ENCODE assay signal across 9 cellular contexts in the genomic region with DNA sequence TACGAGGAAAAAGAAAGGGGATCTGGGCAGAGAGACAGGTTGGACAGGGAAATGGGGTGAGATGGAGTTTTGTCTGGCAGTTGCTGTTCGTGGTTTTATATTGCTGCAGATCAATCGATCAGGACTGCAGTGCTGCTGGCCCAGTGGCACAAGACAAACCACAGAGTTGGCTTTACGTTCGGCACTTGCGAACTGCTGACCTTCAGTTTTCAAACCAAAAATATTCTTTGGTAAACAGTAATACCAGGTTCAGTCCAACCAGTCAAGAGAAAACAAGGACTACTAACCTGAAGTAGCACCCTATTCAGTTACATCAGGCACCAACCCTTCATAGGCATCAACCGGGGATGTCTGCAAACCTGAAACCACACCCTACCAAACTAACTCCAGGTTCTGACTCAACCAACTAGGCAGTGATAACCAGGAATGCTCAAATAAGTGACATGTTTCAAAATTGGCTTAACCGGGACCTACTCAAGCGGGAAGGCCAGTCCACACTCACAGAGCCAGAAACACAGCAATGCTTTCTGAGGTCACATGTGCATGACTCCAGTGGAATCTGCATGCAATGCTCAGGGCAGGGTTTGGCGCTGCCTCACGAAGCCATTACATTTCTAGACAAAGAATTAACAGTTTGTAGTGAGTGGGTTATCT.
DNase-seq lines count a peak whose midpoint lies in the region; TF ChIP-seq lines count a peak whose summit lies in the region.
"Had no signal": no experiment of that assay in that cellular context is flagged by ENCODE, and none has a peak within 500 bp of the region (broad histone marks: within the 10 kb centered on the region; RNA-seq: fewer than 3 reads in every experiment).

No MANE protein-coding gene starts in this region.

- intact Hi-C loops in spleen (cut with DNase I; ENCODE audit: low total_unique reads) = no loop called here

- peaks cover 27 to 60% (median 39%) of the 10 kb centered on the region in 6 donors for H3K4me1 ChIP-seq in spleen

- TF ChIP-seq POLR2A in spleen (IDR thresholded peaks at IDR 0.05) = no peak

- H3K4me3 ChIP-seq in spleen = no peak overlapping the region

- TF ChIP-seq CTCF in spleen (IDR thresholded peaks at IDR 0.05 in 8 of 11, conservative IDR thresholded peaks at IDR 0.05 in 3 of 11) = no peak

- H3K36me3 ChIP-seq in spleen = peaks cover 0 to 15% (median 0%) of the 10 kb centered on the region in 6 donors

- DNase-seq in HCEC 1CT (peak; percentile 15), hepatic stellate cell (ENCODE audit: low spot score) (peak; percentile 31), spleen (no peak), T-helper 9 cell (no peak), SKM-1 treated with dmso at 0.1 percent for 144 hours (lab: John Stamatoyannopoulos, UW; ENCODE audit: unreplicated experiment) (no peak), NCI-H345 treated with DMSO at 0.1 percent for 48 hours (lab: John Stamatoyannopoulos, UW; ENCODE audit: unreplicated experiment) (no peak)
- no peak for DNase-seq in central memory CD4-positive, alpha-beta T cell
- DNase-seq: stimulated activated naive CD4-positive, alpha-beta T cell had no signal

- H3K27ac ChIP-seq in angular gyrus (ENCODE audit: low read depth, low read length) (peak overlapping the region; percentile 59), spleen (peak overlapping the region; percentile 74 to 91 (median 86))

- no peaks in the 10 kb centered on the region for H3K27me3 ChIP-seq in spleen (replicated peaks in 1 of 7)

- 79 to 89% (median 81%) methylated on average over 11 of the region's 11 CpGs for WGBS in spleen, 5 donors

- H3K9me3 ChIP-seq in spleen = no peaks in the 10 kb centered on the region

Comparison
In these comparisons a context has a peak if more than half of its experiments do, and no peak if none do; other contexts are left out.
1. DNase-seq: peak in HCEC 1CT (single experiment) and hepatic stellate cell (single experiment); none in spleen (single experiment), T-helper 9 cell (single experiment), SKM-1 treated with dmso at 0.1 percent for 144 hours (single experiment), central memory CD4-positive, alpha-beta T cell (single experiment) and NCI-H345 treated with DMSO at 0.1 percent for 48 hours (single experiment).